ENCODE assay signal across 14 cellular contexts in the genomic region with DNA sequence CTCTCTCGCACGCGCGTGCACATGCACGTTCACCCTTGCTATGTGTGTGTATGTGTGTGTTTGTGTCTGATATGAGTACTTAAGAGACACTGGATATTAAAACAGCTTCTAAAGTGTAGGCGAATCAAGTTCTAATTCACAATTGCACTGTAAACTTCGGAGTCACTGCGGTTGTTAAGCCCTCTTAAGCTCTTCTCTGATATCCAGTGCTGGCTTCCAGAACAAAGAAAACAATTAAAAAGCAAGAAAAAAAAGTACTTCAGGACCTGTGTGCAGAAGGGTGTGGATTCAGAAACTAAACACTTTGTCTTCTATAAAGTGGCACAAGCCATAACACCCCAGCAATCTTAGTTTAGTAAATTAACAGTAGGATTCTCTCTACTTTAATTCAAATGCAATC.
"Had no signal": no experiment of that assay in that cellular context is flagged by ENCODE, and none has a peak within 500 bp of the region (broad histone marks: within the 10 kb centered on the region; RNA-seq: fewer than 3 reads in every experiment).

No MANE protein-coding gene starts in this region.

- H3K9me3 Mint-ChIP-seq: activated naive CD4-positive, alpha-beta T cell treated with anti-CD3 and anti-CD28 coated beads, Interleukin-2, amount 50 U/mL, for 24 hours; nephron had no signal

- H3K27ac Mint-ChIP-seq: activated CD4-positive, alpha-beta memory T cell treated with anti-CD3 and anti-CD28 coated beads for 36 hours; activated CD4-positive, alpha-beta T cell treated with anti-CD3 and anti-CD28 coated beads for 36 hours; activated naive CD4-positive, alpha-beta T cell treated with anti-CD3 and anti-CD28 coated beads, Interleukin-2, amount 50 U/mL, for 24 hours; activated T-cell treated with anti-CD3 and anti-CD28 coated beads, Interleukin-2, amount 50 U/mL, for 24 hours; stimulated activated effector memory CD8-positive, alpha-beta T cell treated with anti-CD3 and anti-CD28 coated beads, Interleukin-12 subunit alpha, Interleukin-12 subunit beta, amount 100 ng/mL, for 72 hours; T-helper 17 cell had no signal

- H3K4me3 ChIP-seq: colonic mucosa, ovary had no signal

- H3K4me3 Mint-ChIP-seq: activated CD4-positive, alpha-beta memory T cell treated with anti-CD3 and anti-CD28 coated beads for 36 hours; activated CD4-positive, alpha-beta T cell treated with anti-CD3 and anti-CD28 coated beads for 36 hours; activated naive CD4-positive, alpha-beta T cell treated with anti-CD3 and anti-CD28 coated beads, Interleukin-2, amount 50 U/mL, for 24 hours; activated T-cell treated with anti-CD3 and anti-CD28 coated beads, Interleukin-2, amount 50 U/mL, for 24 hours; nephron; stimulated activated effector memory CD8-positive, alpha-beta T cell treated with anti-CD3 and anti-CD28 coated beads, Interleukin-12 subunit alpha, Interleukin-12 subunit beta, amount 100 ng/mL, for 72 hours; T-helper 17 cell had no signal

- H3K4me1 Mint-ChIP-seq: activated CD4-positive, alpha-beta T cell treated with anti-CD3 and anti-CD28 coated beads for 36 hours; activated naive CD4-positive, alpha-beta T cell treated with anti-CD3 and anti-CD28 coated beads, Interleukin-2, amount 50 U/mL, for 24 hours; stimulated activated effector memory CD8-positive, alpha-beta T cell treated with anti-CD3 and anti-CD28 coated beads, Interleukin-12 subunit alpha, Interleukin-12 subunit beta, amount 100 ng/mL, for 72 hours; T-helper 17 cell had no signal

- H3K27me3 ChIP-seq: colonic mucosa, ovary had no signal

- H3K36me3 ChIP-seq: colonic mucosa, ovary had no signal

- H3K27me3 Mint-ChIP-seq: activated CD4-positive, alpha-beta memory T cell treated with anti-CD3 and anti-CD28 coated beads for 36 hours; activated CD4-positive, alpha-beta T cell treated with anti-CD3 and anti-CD28 coated beads for 36 hours; activated naive CD4-positive, alpha-beta T cell treated with anti-CD3 and anti-CD28 coated beads, Interleukin-2, amount 50 U/mL, for 24 hours; activated T-cell treated with anti-CD3 and anti-CD28 coated beads, Interleukin-2, amount 50 U/mL, for 24 hours; T-helper 17 cell had no signal

- H3K27ac ChIP-seq: colonic mucosa, ovary had no signal

- H3K9me3 ChIP-seq: colonic mucosa, ovary had no signal

- H3K36me3 Mint-ChIP-seq: activated CD4-positive, alpha-beta memory T cell treated with anti-CD3 and anti-CD28 coated beads for 36 hours; activated naive CD4-positive, alpha-beta T cell treated with anti-CD3 and anti-CD28 coated beads, Interleukin-2, amount 50 U/mL, for 24 hours; stimulated activated effector memory CD8-positive, alpha-beta T cell treated with anti-CD3 and anti-CD28 coated beads, Interleukin-12 subunit alpha, Interleukin-12 subunit beta, amount 100 ng/mL, for 72 hours had no signal

- H3K4me1 ChIP-seq: colonic mucosa had no signal

- ATAC-seq: activated CD4-positive, alpha-beta T cell treated with anti-CD3 and anti-CD28 coated beads for 36 hours; stimulated activated effector memory CD8-positive, alpha-beta T cell treated with anti-CD3 and anti-CD28 coated beads, Interleukin-12 subunit alpha, Interleukin-12 subunit beta, amount 100 ng/mL, for 72 hours; T-helper 17 cell had no signal

- DNase-seq: activated CD4-positive, alpha-beta memory T cell treated with anti-CD3 and anti-CD28 coated beads for 36 hours; activated CD4-positive, alpha-beta T cell treated with anti-CD3 and anti-CD28 coated beads for 36 hours; activated effector memory CD4-positive, alpha-beta T cell treated with anti-CD3 and anti-CD28 coated beads, Interleukin-2, amount 50 U/mL, for 16 hours; activated T-cell treated with anti-CD3 and anti-CD28 coated beads, Interleukin-2, amount 50 U/mL, for 24 hours; amniotic stem cell; central memory CD4-positive, alpha-beta T cell; colonic mucosa; hippocampal formation; mesendoderm; ovary; T-helper 17 cell had no signal
